In genomic region chr22:38051900-38052862, GRCh38 we compare ENCODE assay signal across 1 cellular context.
A peak's percentile ranks its signal among the peaks of the same experiment; 100 is the strongest.
TF ChIP-seq lines count a peak whose summit lies in the region.

No MANE protein-coding gene starts in this region.

TF ChIP-seq in K562, 482 proteins besides CTCF, POLR2A, EP300 and RAD21 (continued from another document and continues in another):
- TF ChIP-seq JUND (IDR thresholded peaks at IDR 0.05; ENCODE audit: borderline replicate concordance, low read depth, low read length) (0 out of 2 replicates have a peak, but pooled peaks have one; percentile 40), JUND (tag; IDR thresholded peaks at IDR 0.05; ENCODE audit: borderline replicate concordance, low read depth, low read length) (no peak), ILF3 (IDR thresholded peaks at IDR 0.05; ENCODE audit: borderline replicate concordance) (no peak), ZFPM2 (CRISPR knock-in tag; IDR thresholded peaks at IDR 0.05) (no peak), ZNF165 (CRISPR knock-in tag; IDR thresholded peaks at IDR 0.05; ENCODE audit: borderline replicate concordance) (no peak), PHB2 (IDR thresholded peaks at IDR 0.05; ENCODE audit: low read depth) (no peak), ADNP (tag; IDR thresholded peaks at IDR 0.05) (no peak), ZNF436 (CRISPR knock-in tag; IDR thresholded peaks at IDR 0.05) (no peak), ZNF764 (CRISPR knock-in tag; IDR thresholded peaks at IDR 0.05; ENCODE audit: low read depth) (no peak), TBL1XR1 (IDR thresholded peaks at IDR 0.05; ENCODE audit: low read length in 2 of 2) (no peak), ZNF57 (CRISPR knock-in tag; IDR thresholded peaks at IDR 0.05) (no peak), STAT5B (CRISPR knock-in tag; IDR thresholded peaks at IDR 0.05) (no peak), SRSF3 (IDR thresholded peaks at IDR 0.05; ENCODE audit: insufficient read depth, low read length) (no peak), ZNF311 (CRISPR knock-in tag; IDR thresholded peaks at IDR 0.05) (no peak), SAFB (IDR thresholded peaks at IDR 0.05; ENCODE audit: borderline replicate concordance, low read depth, low read length) (no peak), SRSF9 (IDR thresholded peaks at IDR 0.05; ENCODE audit: borderline replicate concordance, low read depth, low read length) (no peak), ZKSCAN1 (IDR thresholded peaks at IDR 0.05; ENCODE audit: low read depth, low read length) (no peak), RBM15 (IDR thresholded peaks at IDR 0.05; ENCODE audit: insufficient read depth, low read length) (no peak), RAD51 (IDR thresholded peaks at IDR 0.05; ENCODE audit: borderline replicate concordance, low read depth) (no peak), CUX1 (CRISPR knock-in tag; IDR thresholded peaks at IDR 0.05) (no peak), YBX1 (IDR thresholded peaks at IDR 0.05) (no peak), BHLHE40 (IDR thresholded peaks at IDR 0.05; ENCODE audit: low read length) (no peak), PML (IDR thresholded peaks at IDR 0.05; ENCODE audit: low read length) (no peak), FIP1L1 (IDR thresholded peaks at IDR 0.05; ENCODE audit: low read depth, low read length, poor library complexity, severe bottlenecking) (no peak), ZBTB33 (CRISPR knock-in tag; IDR thresholded peaks at IDR 0.05) (peak; percentile 64; the same call in 1 of the 2 replicates), SMAD2 (IDR thresholded peaks at IDR 0.05; ENCODE audit: low read depth, low read length) (no peak), ZKSCAN8 (CRISPR knock-in tag; IDR thresholded peaks at IDR 0.05) (no peak), TFAM (CRISPR knock-in tag; conservative IDR thresholded peaks at IDR 0.05) (no peak), ZNF146 (CRISPR knock-in tag; IDR thresholded peaks at IDR 0.05; ENCODE audit: unreplicated experiment) (no peak), ZNF76 (CRISPR knock-in tag; IDR thresholded peaks at IDR 0.05; ENCODE audit: borderline replicate concordance) (no peak), CREM (IDR thresholded peaks at IDR 0.05; ENCODE audit: low read depth) (0 out of 2 replicates have a peak, but pooled peaks have one; percentile 10), NR0B1 (IDR thresholded peaks at IDR 0.05; ENCODE audit: partially characterized antibody) (no peak), NCOA2 (IDR thresholded peaks at IDR 0.05; ENCODE audit: partially characterized antibody in 2 of 2) (no peak), ZNF316 (IDR thresholded peaks at IDR 0.05) (peak; percentile 58), MAFK (IDR thresholded peaks at IDR 0.05; ENCODE audit: low read length) (peak; percentile 31; the same call in 1 of the 2 replicates), DACH1 (IDR thresholded peaks at IDR 0.05; ENCODE audit: partially characterized antibody) (no peak), ELF4 (CRISPR knock-in tag; IDR thresholded peaks at IDR 0.05) (no peak), NFIC (IDR thresholded peaks at IDR 0.05) (no peak), ETS2 (tag; IDR thresholded peaks at IDR 0.05; ENCODE audit: borderline replicate concordance, poor library complexity, severe bottlenecking) (no peak), MYBL2 (IDR thresholded peaks at IDR 0.05; ENCODE audit: low read depth) (no peak), MYBL2 (CRISPR knock-in tag; IDR thresholded peaks at IDR 0.05; ENCODE audit: borderline replicate concordance) (no peak)
- TF ChIP-seq, protein P1, sequence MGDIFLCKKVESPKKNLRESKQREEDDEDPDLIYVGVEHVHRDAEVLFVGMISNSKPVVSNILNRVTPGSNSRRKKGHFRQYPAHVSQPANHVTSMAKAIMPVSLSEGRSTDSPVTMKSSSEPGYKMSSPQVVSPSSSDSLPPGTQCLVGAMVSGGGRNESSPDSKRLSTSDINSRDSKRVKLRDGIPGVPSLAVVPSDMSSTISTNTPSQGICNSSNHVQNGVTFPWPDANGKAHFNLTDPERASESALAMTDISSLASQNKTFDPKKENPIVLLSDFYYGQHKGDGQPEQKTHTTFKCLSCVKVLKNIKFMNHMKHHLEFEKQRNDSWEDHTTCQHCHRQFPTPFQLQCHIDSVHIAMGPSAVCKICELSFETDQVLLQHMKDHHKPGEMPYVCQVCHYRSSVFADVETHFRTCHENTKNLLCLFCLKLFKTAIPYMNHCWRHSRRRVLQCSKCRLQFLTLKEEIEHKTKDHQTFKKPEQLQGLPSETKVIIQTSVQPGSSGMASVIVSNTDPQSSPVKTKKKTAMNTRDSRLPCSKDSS (IDR thresholded peaks at IDR 0.05; ENCODE audit: low read depth, partially characterized antibody): no peak
- TF ChIP-seq, protein P2, sequence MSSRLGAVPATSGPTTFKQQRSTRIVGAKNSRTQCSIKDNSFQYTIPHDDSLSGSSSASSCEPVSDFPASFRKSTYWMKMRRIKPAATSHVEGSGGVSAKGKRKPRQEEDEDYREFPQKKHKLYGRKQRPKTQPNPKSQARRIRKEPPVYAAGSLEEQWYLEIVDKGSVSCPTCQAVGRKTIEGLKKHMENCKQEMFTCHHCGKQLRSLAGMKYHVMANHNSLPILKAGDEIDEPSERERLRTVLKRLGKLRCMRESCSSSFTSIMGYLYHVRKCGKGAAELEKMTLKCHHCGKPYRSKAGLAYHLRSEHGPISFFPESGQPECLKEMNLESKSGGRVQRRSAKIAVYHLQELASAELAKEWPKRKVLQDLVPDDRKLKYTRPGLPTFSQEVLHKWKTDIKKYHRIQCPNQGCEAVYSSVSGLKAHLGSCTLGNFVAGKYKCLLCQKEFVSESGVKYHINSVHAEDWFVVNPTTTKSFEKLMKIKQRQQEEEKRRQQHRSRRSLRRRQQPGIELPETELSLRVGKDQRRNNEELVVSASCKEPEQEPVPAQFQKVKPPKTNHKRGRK (tag; IDR thresholded peaks at IDR 0.05): no peak
- TF ChIP-seq, protein P3, sequence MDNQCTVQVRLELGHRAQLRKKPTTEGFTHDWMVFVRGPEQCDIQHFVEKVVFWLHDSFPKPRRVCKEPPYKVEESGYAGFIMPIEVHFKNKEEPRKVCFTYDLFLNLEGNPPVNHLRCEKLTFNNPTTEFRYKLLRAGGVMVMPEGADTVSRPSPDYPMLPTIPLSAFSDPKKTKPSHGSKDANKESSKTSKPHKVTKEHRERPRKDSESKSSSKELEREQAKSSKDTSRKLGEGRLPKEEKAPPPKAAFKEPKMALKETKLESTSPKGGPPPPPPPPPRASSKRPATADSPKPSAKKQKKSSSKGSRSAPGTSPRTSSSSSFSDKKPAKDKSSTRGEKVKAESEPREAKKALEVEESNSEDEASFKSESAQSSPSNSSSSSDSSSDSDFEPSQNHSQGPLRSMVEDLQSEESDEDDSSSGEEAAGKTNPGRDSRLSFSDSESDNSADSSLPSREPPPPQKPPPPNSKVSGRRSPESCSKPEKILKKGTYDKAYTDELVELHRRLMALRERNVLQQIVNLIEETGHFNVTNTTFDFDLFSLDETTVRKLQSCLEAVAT (IDR thresholded peaks at IDR 0.05): no peak
- TF ChIP-seq, protein P4, sequence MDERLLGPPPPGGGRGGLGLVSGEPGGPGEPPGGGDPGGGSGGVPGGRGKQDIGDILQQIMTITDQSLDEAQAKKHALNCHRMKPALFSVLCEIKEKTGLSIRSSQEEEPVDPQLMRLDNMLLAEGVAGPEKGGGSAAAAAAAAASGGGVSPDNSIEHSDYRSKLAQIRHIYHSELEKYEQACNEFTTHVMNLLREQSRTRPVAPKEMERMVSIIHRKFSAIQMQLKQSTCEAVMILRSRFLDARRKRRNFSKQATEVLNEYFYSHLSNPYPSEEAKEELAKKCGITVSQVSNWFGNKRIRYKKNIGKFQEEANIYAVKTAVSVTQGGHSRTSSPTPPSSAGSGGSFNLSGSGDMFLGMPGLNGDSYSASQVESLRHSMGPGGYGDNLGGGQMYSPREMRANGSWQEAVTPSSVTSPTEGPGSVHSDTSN (CRISPR knock-in tag; IDR thresholded peaks at IDR 0.05; ENCODE audit: low read depth): no peak
- TF ChIP-seq, protein P4 (tag; conservative IDR thresholded peaks at IDR 0.05; ENCODE audit: low read depth): no peak
- TF ChIP-seq, protein P5, sequence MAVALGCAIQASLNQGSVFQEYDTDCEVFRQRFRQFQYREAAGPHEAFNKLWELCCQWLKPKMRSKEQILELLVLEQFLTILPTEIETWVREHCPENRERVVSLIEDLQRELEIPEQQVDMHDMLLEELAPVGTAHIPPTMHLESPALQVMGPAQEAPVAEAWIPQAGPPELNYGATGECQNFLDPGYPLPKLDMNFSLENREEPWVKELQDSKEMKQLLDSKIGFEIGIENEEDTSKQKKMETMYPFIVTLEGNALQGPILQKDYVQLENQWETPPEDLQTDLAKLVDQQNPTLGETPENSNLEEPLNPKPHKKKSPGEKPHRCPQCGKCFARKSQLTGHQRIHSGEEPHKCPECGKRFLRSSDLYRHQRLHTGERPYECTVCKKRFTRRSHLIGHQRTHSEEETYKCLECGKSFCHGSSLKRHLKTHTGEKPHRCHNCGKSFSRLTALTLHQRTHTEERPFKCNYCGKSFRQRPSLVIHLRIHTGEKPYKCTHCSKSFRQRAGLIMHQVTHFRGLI (CRISPR knock-in tag; IDR thresholded peaks at IDR 0.05): no peak
- TF ChIP-seq, protein P6, sequence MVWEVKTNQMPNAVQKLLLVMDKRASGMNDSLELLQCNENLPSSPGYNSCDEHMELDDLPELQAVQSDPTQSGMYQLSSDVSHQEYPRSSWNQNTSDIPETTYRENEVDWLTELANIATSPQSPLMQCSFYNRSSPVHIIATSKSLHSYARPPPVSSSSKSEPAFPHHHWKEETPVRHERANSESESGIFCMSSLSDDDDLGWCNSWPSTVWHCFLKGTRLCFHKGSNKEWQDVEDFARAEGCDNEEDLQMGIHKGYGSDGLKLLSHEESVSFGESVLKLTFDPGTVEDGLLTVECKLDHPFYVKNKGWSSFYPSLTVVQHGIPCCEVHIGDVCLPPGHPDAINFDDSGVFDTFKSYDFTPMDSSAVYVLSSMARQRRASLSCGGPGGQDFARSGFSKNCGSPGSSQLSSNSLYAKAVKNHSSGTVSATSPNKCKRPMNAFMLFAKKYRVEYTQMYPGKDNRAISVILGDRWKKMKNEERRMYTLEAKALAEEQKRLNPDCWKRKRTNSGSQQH (CRISPR knock-in tag; IDR thresholded peaks at IDR 0.05): no peak
